In genomic region chr4:6674500-6675149, GRCh38 we compare ENCODE assay signal across 9 cellular contexts. TPM values are rescaled to one million over a fixed set of nuclear protein-coding genes. Genes with fewer than 3 reads are reported as not detected.
A peak's percentile ranks its signal among the peaks of the same experiment; 100 is the strongest.
DNase-seq lines count a peak whose midpoint lies in the region; ATAC-seq lines count a peak whose summit lies in the region.
"Had no signal": no experiment of that assay in that cellular context is flagged by ENCODE, and none has a peak within 500 bp of the region (broad histone marks: within the 10 kb centered on the region; RNA-seq: fewer than 3 reads in every experiment).

No MANE protein-coding gene starts in this region.

- in situ Hi-C loops in SK-MEL-5 (cut with HindIII; ENCODE audit: low pct_unique_long_range_greater_than_20kb, low sequenced_read_pairs), result no loop called here

- no peak overlapping the region for H3K27ac ChIP-seq in iPS-20b (ENCODE audit: low read length)

- H3K9ac ChIP-seq in iPS-20b (ENCODE audit: low read depth, low read length), result peak overlapping the region; percentile 57; the same call in 1 of the 2 replicates

- H3K36me3 ChIP-seq in iPS-20b (ENCODE audit: insufficient read depth, low read depth, low read length), result peaks cover 23% of the 10 kb centered on the region

- peaks cover 10% of the 10 kb centered on the region; the same call in 1 of the 2 replicates for H3K4me1 ChIP-seq in iPS-20b (ENCODE audit: insufficient read depth, low read length)

- DNase-seq in EH (ENCODE audit: low read depth), result peak; percentile 28
- DNase-seq in HUDEP-2 (lab: John Stamatoyannopoulos, UW; ENCODE audit: unreplicated experiment in 76 of 76), result peak in 43 of 76 experiments; percentile 8 to 71 (median 30)
- DNase-seq in SK-MEL-5 (ENCODE audit: low read depth, low spot score), result peak; percentile 22
- DNase-seq in amniotic epithelial cell (ENCODE audit: low read depth), result peak; percentile 52
- DNase-seq in stimulated activated CD4-positive, alpha-beta T cell treated with anti-CD3 and anti-CD28 coated beads, Interleukin-12 subunit alpha, Interleukin-12 subunit beta, amount 100 ng/mL, for 4 hours, result peak; percentile 48
- DNase-seq in D341Med (ENCODE audit: low spot score), result no peak

- peak overlapping the region; percentile 75 for H3K4me3 ChIP-seq in iPS-20b (ENCODE audit: low read length)

- ATAC-seq in GM21447 (IDR thresholded peaks at IDR 0.05; ENCODE audit: unreplicated experiment), result peak; percentile 45

- no peaks in the 10 kb centered on the region for H3K27me3 ChIP-seq in iPS-20b (ENCODE audit: insufficient read depth, low read length)

- H3K9me3 ChIP-seq in iPS-20b (ENCODE audit: insufficient read depth, low read depth, low read length), result no peaks in the 10 kb centered on the region

RNA-seq across cellular contexts. Expression of gene S100P, which starts 19.1 kb away (rescaled TPM):
- total RNA-seq in SK-MEL-5 (2014; rRNA removed; shearing (Covaris generic)), result 0.40 TPM in 1 of 2 replicates, not detected in the other
- not detected in 2 replicates for polyA plus RNA-seq in SK-MEL-5 (2015; cell fraction: cytosol; rRNA removed)
- polyA plus RNA-seq in SK-MEL-5 (2015; cell fraction: nucleus; rRNA removed), result not detected in 2 replicates
- total RNA-seq: glomerular endothelial cell had no signal

RNA-seq across cellular contexts. Expression of gene MRFAP1, which starts 34.1 kb away (rescaled TPM):
- total RNA-seq in SK-MEL-5 (2014; rRNA removed; shearing (Covaris generic)), result 45.0 and 49.8 TPM in 2 replicates
- polyA plus RNA-seq in SK-MEL-5 (2015; cell fraction: cytosol; rRNA removed), result 213 and 214 TPM in 2 replicates
- 39.0 and 43.5 TPM in 2 replicates for polyA plus RNA-seq in SK-MEL-5 (2015; cell fraction: nucleus; rRNA removed)

RNA-seq across cellular contexts. Expression of gene MRFAP1L1, which starts 35.0 kb away (rescaled TPM):
- total RNA-seq in SK-MEL-5 (2014; rRNA removed; shearing (Covaris generic)), result 50.4 and 51.4 TPM in 2 replicates
- polyA plus RNA-seq in SK-MEL-5 (2015; cell fraction: cytosol; rRNA removed), result 41.4 and 43.3 TPM in 2 replicates
- 32.7 and 45.9 TPM in 2 replicates for polyA plus RNA-seq in SK-MEL-5 (2015; cell fraction: nucleus; rRNA removed)

RNA-seq across cellular contexts. Expression of gene BLOC1S4, which starts 41.3 kb away (rescaled TPM):
- 12.4 and 12.9 TPM in 2 replicates for total RNA-seq in SK-MEL-5 (2014; rRNA removed; shearing (Covaris generic))
- polyA plus RNA-seq in SK-MEL-5 (2015; cell fraction: cytosol; rRNA removed), result 16.0 and 21.7 TPM in 2 replicates
- 11.0 and 15.7 TPM in 2 replicates for polyA plus RNA-seq in SK-MEL-5 (2015; cell fraction: nucleus; rRNA removed)
